Comparison of ENCODE assay signal across 8 cellular contexts in genomic region chr1:7680791-7681165, GRCh38.
DNase-seq lines count a peak whose midpoint lies in the region; ATAC-seq and TF ChIP-seq lines count a peak whose summit lies in the region.

No MANE protein-coding gene starts in this region.

- H3K27ac ChIP-seq in KMS-11 (no peak overlapping the region), spleen (peak overlapping the region in 6 of 8 donors; percentile 47 to 87 (median 77))

- TF ChIP-seq CTCF in AG10803 (conservative IDR thresholded peaks at IDR 0.05; ENCODE audit: low read length) (no peak), KMS-11 (conservative IDR thresholded peaks at IDR 0.05; ENCODE audit: low read depth, low read length) (no peak), astrocyte of the spinal cord (IDR thresholded peaks at IDR 0.05; ENCODE audit: low read depth, low read length) (no peak), spleen (IDR thresholded peaks at IDR 0.05 in 8 of 11, conservative IDR thresholded peaks at IDR 0.05 in 3 of 11) (no peak)

- H3K9me3 ChIP-seq in spleen: no peaks in the 10 kb centered on the region

- H3K27me3 ChIP-seq in KMS-11 (ENCODE audit: insufficient read depth, low read depth) (peaks cover 25% of the 10 kb centered on the region; the same call in 1 of the 2 replicates), spleen (replicated peaks in 1 of 7) (peaks cover 0 to 41% (median 7%) of the 10 kb centered on the region in 7 donors)

- in situ Hi-C loops in astrocyte of the spinal cord (cut with HindIII; ENCODE audit: low sequenced_read_pairs): no loop called here

- 0 to 2% (median 1%) methylated on average over 11 to 37 of the region's 37 CpGs for WGBS in spleen, 5 donors

- H3K4me3 ChIP-seq in AG10803 (ENCODE audit: low read length) (peak overlapping the region; percentile 59), KMS-11 (IDR thresholded peaks at IDR 0.05; ENCODE audit: insufficient read depth, low read depth, low read length) (peak overlapping the region; percentile 81), astrocyte of the spinal cord (ENCODE audit: low read depth, low read length) (peak overlapping the region; percentile 44), spleen (peak overlapping the region; percentile 61 to 81 (median 69))

- no peaks in the 10 kb centered on the region for H3K36me3 ChIP-seq in KMS-11 (ENCODE audit: insufficient read depth)
- H3K36me3 ChIP-seq in spleen: no peaks in the 10 kb centered on the region

- DNase-seq in AG10803 (ENCODE audit: low read depth): peak; percentile 2
- peak; percentile 17 for DNase-seq in astrocyte of the spinal cord (ENCODE audit: low read depth, low spot score)
- peak; percentile 45 for DNase-seq in iPS-NIHi7 (ENCODE audit: extremely low spot score)
- DNase-seq in spleen: no peak
- DNase-seq in effector CD8-positive, alpha-beta T cell (lab: John Stamatoyannopoulos, UW): no peak
- DNase-seq in mesenteric fat pad (ENCODE audit: low spot score): no peak

- no peaks in the 10 kb centered on the region for H4K20me1 ChIP-seq in KMS-11 (ENCODE audit: insufficient read depth)

- peak overlapping the region; percentile 47; the same call in 1 of the 2 replicates for H3K9ac ChIP-seq in KMS-11

- intact Hi-C loops in spleen (cut with DNase I; ENCODE audit: low total_unique reads): no loop called here

- H2AFZ ChIP-seq in KMS-11 (ENCODE audit: low read depth): peak overlapping the region; percentile 81

- ATAC-seq in GM21528 (IDR thresholded peaks at IDR 0.05; ENCODE audit: low FRiP score, unreplicated experiment): no peak

- TF ChIP-seq POLR2A in spleen (IDR thresholded peaks at IDR 0.05): no peak

- H3K4me2 ChIP-seq in KMS-11: peak overlapping the region; percentile 68

- H3K79me2 ChIP-seq in KMS-11 (ENCODE audit: insufficient read depth, low read depth): no peaks in the 10 kb centered on the region

- no peaks in the 10 kb centered on the region for H3K4me1 ChIP-seq in KMS-11 (ENCODE audit: low read depth, poor library complexity, severe bottlenecking)
- peaks cover 5 to 30% (median 22%) of the 10 kb centered on the region in 6 donors for H3K4me1 ChIP-seq in spleen

Comparison
In these comparisons a context has a peak if more than half of its experiments do, and no peak if none do; other contexts are left out.
1. DNase-seq: peak in AG10803 (single experiment), astrocyte of the spinal cord (single experiment) and iPS-NIHi7 (single experiment); none in spleen (single experiment), effector CD8-positive, alpha-beta T cell (single experiment) and mesenteric fat pad (single experiment).
2. Peak in every context shown above with its lines, with median percentiles within 50 percentile points of each other: H3K4me3 ChIP-seq.